Comparison of ENCODE assay signal across 8 cellular contexts in the genomic region with DNA sequence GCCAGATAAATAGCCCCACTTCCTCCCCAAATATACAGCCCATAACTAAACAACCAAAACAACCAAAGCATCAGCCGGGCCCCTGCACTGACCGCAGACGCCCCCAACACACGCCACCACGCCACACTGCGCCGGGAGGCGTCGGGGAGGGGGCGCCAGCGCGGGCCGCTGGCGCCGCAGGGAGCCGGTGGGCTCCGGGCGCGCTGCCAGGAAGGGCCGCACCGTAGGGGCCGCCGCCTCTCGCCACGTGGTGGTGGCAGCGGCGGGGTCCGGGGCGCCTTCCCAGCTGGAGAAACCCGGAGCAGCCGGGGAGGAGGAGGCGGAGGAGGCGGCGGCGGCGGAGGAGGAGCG. TPM values are rescaled to one million over a fixed set of nuclear protein-coding genes. Genes with fewer than 3 reads are reported as not detected.
A peak's percentile ranks its signal among the peaks of the same experiment; 100 is the strongest.
DNase-seq lines count a peak whose midpoint lies in the region; ATAC-seq, FAIRE-seq and TF ChIP-seq lines count a peak whose summit lies in the region.

No MANE protein-coding gene starts in this region.

- peak overlapping the region; percentile 22 for H3K27ac Mint-ChIP-seq in activated CD8-positive, alpha-beta memory T cell treated with anti-CD3 and anti-CD28 coated beads, Interleukin-2, amount 10 ng/mL, durations not matched to agents 7 days and 5 days
- H3K27ac Mint-ChIP-seq in activated CD8-positive, alpha-beta T cell treated with anti-CD3 and anti-CD28 coated beads for 36 hours = peak overlapping the region; percentile 89
- peak overlapping the region; percentile 93 to 98 for H3K27ac Mint-ChIP-seq in stimulated activated naive CD8-positive, alpha-beta T cell treated with anti-CD3 and anti-CD28 coated beads, Interleukin-15, amount 100 ng/mL, for 72 hours

- H3K4me1 Mint-ChIP-seq in activated CD8-positive, alpha-beta memory T cell treated with anti-CD3 and anti-CD28 coated beads, Interleukin-2, amount 10 ng/mL, durations not matched to agents 7 days and 5 days = peaks cover 32% of the 10 kb centered on the region
- H3K4me1 Mint-ChIP-seq in activated CD8-positive, alpha-beta T cell treated with anti-CD3 and anti-CD28 coated beads for 36 hours (ENCODE audit: low read depth) = peaks cover 54% of the 10 kb centered on the region
- peaks cover 72% of the 10 kb centered on the region for H3K4me1 Mint-ChIP-seq in stimulated activated naive CD8-positive, alpha-beta T cell treated with anti-CD3 and anti-CD28 coated beads, Interleukin-15, amount 100 ng/mL, for 72 hours

- H3K36me3 ChIP-seq in iPS-18a (ENCODE audit: control insufficient read depth, low read depth, low read length) = no peaks in the 10 kb centered on the region

- TF ChIP-seq CTCF in activated CD8-positive, alpha-beta T cell treated with anti-CD3 and anti-CD28 coated beads for 36 hours (IDR thresholded peaks at IDR 0.05) = no peak

- no peak overlapping the region for H3K27ac ChIP-seq in iPS-18a (ENCODE audit: low read length)

- peak overlapping the region; percentile 74 for H3K4me3 ChIP-seq in iPS-18a (ENCODE audit: low read length)

- intact Hi-C loops in activated CD8-positive, alpha-beta T cell treated with anti-CD3 and anti-CD28 coated beads for 36 hours (cut with micrococcal nuclease) = no loop called here

- H3K27me3 ChIP-seq in iPS-18a (ENCODE audit: control insufficient read depth, insufficient read depth, low read length) = no peaks in the 10 kb centered on the region

- no peaks in the 10 kb centered on the region for H3K36me3 Mint-ChIP-seq in activated CD8-positive, alpha-beta memory T cell treated with anti-CD3 and anti-CD28 coated beads, Interleukin-2, amount 10 ng/mL, durations not matched to agents 7 days and 5 days
- peaks cover 4% of the 10 kb centered on the region for H3K36me3 Mint-ChIP-seq in activated CD8-positive, alpha-beta T cell treated with anti-CD3 and anti-CD28 coated beads for 36 hours (ENCODE audit: low read depth)

- peak overlapping the region; percentile 53 for H3K9ac ChIP-seq in iPS-18a (ENCODE audit: low read length)

- no peak for FAIRE-seq in HTR-8/SVneo (lab: Jason Lieb, UNC)

- H3K4me3 Mint-ChIP-seq in activated CD8-positive, alpha-beta memory T cell treated with anti-CD3 and anti-CD28 coated beads, Interleukin-2, amount 10 ng/mL, durations not matched to agents 7 days and 5 days = peak overlapping the region; percentile 75
- H3K4me3 Mint-ChIP-seq in activated CD8-positive, alpha-beta T cell treated with anti-CD3 and anti-CD28 coated beads for 36 hours = peak overlapping the region; percentile 82
- peak overlapping the region; percentile 95 to 98 for H3K4me3 Mint-ChIP-seq in stimulated activated naive CD8-positive, alpha-beta T cell treated with anti-CD3 and anti-CD28 coated beads, Interleukin-15, amount 100 ng/mL, for 72 hours

- CTCF ChIA-PET in activated CD8-positive, alpha-beta memory T cell treated with anti-CD3 and anti-CD28 coated beads, Interleukin-2, amount 10 ng/mL, durations not matched to agents 7 days and 5 days (lab: Charles Lee) = interaction anchor here (0.9 to 4.3 kb wide), 7 partner anchors 17 to 148 kb away, joined by 3 to 18 read pairs (median 6); a partner anchor contains a TSS
- CTCF ChIA-PET in activated CD8-positive, alpha-beta T cell treated with anti-CD3 and anti-CD28 coated beads for 36 hours (lab: Charles Lee) = interaction anchor here (1.4 to 19.3 kb wide), 5 partner anchors 10 to 108 kb away, joined by 3 to 424 read pairs (median 3); a partner anchor contains a TSS

- ATAC-seq in activated CD8-positive, alpha-beta memory T cell treated with anti-CD3 and anti-CD28 coated beads, Interleukin-2, amount 10 ng/mL, durations not matched to agents 7 days and 5 days = peak; percentile 11
- ATAC-seq in activated CD8-positive, alpha-beta T cell treated with anti-CD3 and anti-CD28 coated beads for 36 hours = no peak
- no peak for ATAC-seq in stimulated activated naive CD8-positive, alpha-beta T cell treated with anti-CD3 and anti-CD28 coated beads, Interleukin-15, amount 100 ng/mL, for 72 hours

- H3K27me3 Mint-ChIP-seq in activated CD8-positive, alpha-beta memory T cell treated with anti-CD3 and anti-CD28 coated beads, Interleukin-2, amount 10 ng/mL, durations not matched to agents 7 days and 5 days = peaks cover 9% of the 10 kb centered on the region
- H3K27me3 Mint-ChIP-seq in activated CD8-positive, alpha-beta T cell treated with anti-CD3 and anti-CD28 coated beads for 36 hours = no peaks in the 10 kb centered on the region
- H3K27me3 Mint-ChIP-seq in stimulated activated naive CD8-positive, alpha-beta T cell treated with anti-CD3 and anti-CD28 coated beads, Interleukin-15, amount 100 ng/mL, for 72 hours = no peaks in the 10 kb centered on the region

- no peaks in the 10 kb centered on the region for H3K9me3 Mint-ChIP-seq in activated CD8-positive, alpha-beta memory T cell treated with anti-CD3 and anti-CD28 coated beads, Interleukin-2, amount 10 ng/mL, durations not matched to agents 7 days and 5 days (ENCODE audit: low read depth)
- H3K9me3 Mint-ChIP-seq in activated CD8-positive, alpha-beta T cell treated with anti-CD3 and anti-CD28 coated beads for 36 hours = no peaks in the 10 kb centered on the region
- no peaks in the 10 kb centered on the region for H3K9me3 Mint-ChIP-seq in stimulated activated naive CD8-positive, alpha-beta T cell treated with anti-CD3 and anti-CD28 coated beads, Interleukin-15, amount 100 ng/mL, for 72 hours

- POLR2A ChIA-PET in activated CD8-positive, alpha-beta T cell treated with anti-CD3 and anti-CD28 coated beads for 36 hours (lab: Charles Lee) = interaction anchor here (0.8 to 18.8 kb wide), 7 partner anchors 10 to 44 kb away, joined by 3 to 493 read pairs (median 24); a partner anchor contains a TSS

- no peaks in the 10 kb centered on the region for H3K9me3 ChIP-seq in iPS-18a (ENCODE audit: control insufficient read depth, low read depth, low read length)

- DNase-seq in activated CD8-positive, alpha-beta memory T cell treated with anti-CD3 and anti-CD28 coated beads, Interleukin-2, amount 10 ng/mL, durations not matched to agents 7 days and 5 days = no peak
- no peak for DNase-seq in activated CD8-positive, alpha-beta memory T cell treated with anti-CD3 and anti-CD28 coated beads, Interleukin-2, amount 50 U/mL, for 48 hours
- peak; percentile 43 for DNase-seq in activated CD8-positive, alpha-beta T cell treated with anti-CD3 and anti-CD28 coated beads for 36 hours
- DNase-seq in stimulated activated naive CD8-positive, alpha-beta T cell treated with anti-CD3 and anti-CD28 coated beads, Interleukin-15, amount 100 ng/mL, for 72 hours = peak in 1 of 2 donors; percentile 30
- DNase-seq in ecto neural progenitor cell (ENCODE audit: low spot score) (no peak), NCI-H2196 treated with DMSO at 0.1 percent for 48 hours (lab: John Stamatoyannopoulos, UW; ENCODE audit: unreplicated experiment) (no peak), HTR-8/SVneo (ENCODE audit: insufficient read length, low spot score) (no peak)

- peaks cover 21% of the 10 kb centered on the region for H3K4me1 ChIP-seq in iPS-18a (ENCODE audit: control insufficient read depth, low read depth, low read length)

RNA-seq across cellular contexts. Expression of a gene that starts 0.3 kb away (rescaled TPM):
- 1 to 10 TPM; 2.6 to 3.0 TPM for total RNA-seq in activated CD8-positive, alpha-beta memory T cell treated with anti-CD3 and anti-CD28 coated beads, Interleukin-2, amount 10 ng/mL, durations not matched to agents 7 days and 5 days
- 10 to 100 TPM; 12.4 to 13.6 TPM for total RNA-seq in activated CD8-positive, alpha-beta T cell treated with anti-CD3 and anti-CD28 coated beads for 36 hours

RNA-seq across cellular contexts. Expression of a gene that starts 39.4 kb away (rescaled TPM):
- 10 to 100 TPM; 59.0 to 68.4 TPM for total RNA-seq in activated CD8-positive, alpha-beta memory T cell treated with anti-CD3 and anti-CD28 coated beads, Interleukin-2, amount 10 ng/mL, durations not matched to agents 7 days and 5 days
- total RNA-seq in activated CD8-positive, alpha-beta T cell treated with anti-CD3 and anti-CD28 coated beads for 36 hours = 10 to 100 TPM; 53.0 to 56.9 TPM

RNA-seq across cellular contexts. Expression of a gene that starts 43.9 kb away (rescaled TPM):
- total RNA-seq in activated CD8-positive, alpha-beta memory T cell treated with anti-CD3 and anti-CD28 coated beads, Interleukin-2, amount 10 ng/mL, durations not matched to agents 7 days and 5 days = 100 to 1,000 TPM; 413 to 525 TPM
- total RNA-seq in activated CD8-positive, alpha-beta T cell treated with anti-CD3 and anti-CD28 coated beads for 36 hours = 100 to 1,000 TPM; 589 to 605 TPM

Comparison
In these comparisons a context has a peak if more than half of its experiments do, and no peak if none do; other contexts are left out.
1. H3K27ac Mint-ChIP-seq: peak in every context shown above with its lines; median percentile 96 in stimulated activated naive CD8-positive, alpha-beta T cell treated with anti-CD3 and anti-CD28 coated beads, Interleukin-15, amount 100 ng/mL, for 72 hours; 89 in activated CD8-positive, alpha-beta T cell treated with anti-CD3 and anti-CD28 coated beads for 36 hours; 22 in activated CD8-positive, alpha-beta memory T cell treated with anti-CD3 and anti-CD28 coated beads, Interleukin-2, amount 10 ng/mL, durations not matched to agents 7 days and 5 days.